In the genomic region with DNA sequence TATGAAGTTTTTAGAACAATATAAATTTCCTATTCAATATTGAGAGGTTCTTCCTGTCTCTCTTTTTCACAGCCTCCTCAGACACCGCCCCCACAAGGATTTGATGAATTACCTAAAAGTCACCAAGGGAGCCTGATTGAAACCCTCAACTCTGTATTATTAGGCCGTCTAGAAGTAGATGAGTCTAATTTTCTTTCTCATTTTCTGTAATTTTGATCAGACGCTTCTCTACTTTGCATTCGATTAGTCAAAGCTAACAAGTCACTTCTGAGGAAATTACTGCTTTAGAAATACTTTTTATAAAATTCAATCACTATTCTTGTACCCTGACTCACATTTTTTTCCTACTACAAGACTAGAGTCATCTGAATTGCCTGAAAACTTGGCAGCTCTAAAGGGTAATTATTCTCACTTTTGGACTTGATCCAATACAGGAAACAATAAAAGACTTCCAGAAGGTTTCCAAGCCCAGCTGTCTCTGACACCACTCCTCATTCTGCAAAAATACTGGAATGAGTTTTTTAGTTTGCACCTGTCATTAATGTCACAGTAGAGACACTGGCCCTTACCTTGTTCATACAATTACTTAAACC, we compare ENCODE assay signal across 10 cellular contexts.
A peak's percentile ranks its signal among the peaks of the same experiment; 100 is the strongest.
DNase-seq lines count a peak whose midpoint lies in the region; ATAC-seq, FAIRE-seq and TF ChIP-seq lines count a peak whose summit lies in the region.
"Had no signal": no experiment of that assay in that cellular context is flagged by ENCODE, and none has a peak within 500 bp of the region (broad histone marks: within the 10 kb centered on the region; RNA-seq: fewer than 3 reads in every experiment).

No MANE protein-coding gene starts in this region.

- no peak for DNase-seq in heart left ventricle
- no peak for DNase-seq in cardiac septum (ENCODE audit: low spot score)
- DNase-seq in NCI-H2227 treated with DMSO at 0.1 percent for 48 hours (lab: John Stamatoyannopoulos, UW) = peak; percentile 65
- DNase-seq in endothelial cell of umbilical vein (ENCODE audit: low read depth, low spot score) = peak; percentile 91
- no peak for DNase-seq in HPDE6-E6E7 (ENCODE audit: extremely low spot score)
- DNase-seq: activated CD4-positive, alpha-beta T cell treated with anti-CD3 and anti-CD28 coated beads for 1 hour had no signal

- H3K4me3 Mint-ChIP-seq in stimulated activated naive CD8-positive, alpha-beta T cell treated with anti-CD3 and anti-CD28 coated beads, Interleukin-15, Interleukin-2, amounts not matched to agents 100 ng/mL and 50 ng/mL, for 24 hours = no peak overlapping the region

- H3K27ac ChIP-seq in heart left ventricle (peak overlapping the region in 1 of 12 donors; percentile 1), endothelial cell of umbilical vein (ENCODE audit: insufficient read depth, low read depth, low read length) (no peak overlapping the region)
- H3K27ac ChIP-seq: HL-60 had no signal

- no peak overlapping the region for H3K4me3 ChIP-seq in heart left ventricle
- no peak overlapping the region for H3K4me3 ChIP-seq in endothelial cell of umbilical vein (replicated peaks in 1 of 3; ENCODE audit: insufficient read depth in 1 of 3, low read depth in 1 of 3, low read length in 3 of 3)

- no peak for TF ChIP-seq POLR2A in heart left ventricle (IDR thresholded peaks at IDR 0.05)
- TF ChIP-seq POLR2A in endothelial cell of umbilical vein (IDR thresholded peaks at IDR 0.05; ENCODE audit: low read depth, low read length) = no peak

- no TSS peak for BruUV-seq in endothelial cell of umbilical vein (replicated peaks; lab: Mats Ljungman, UMichigan)

- peak overlapping the region; percentile 90 for H3K27ac Mint-ChIP-seq in stimulated activated naive CD8-positive, alpha-beta T cell treated with anti-CD3 and anti-CD28 coated beads, Interleukin-15, Interleukin-2, amounts not matched to agents 100 ng/mL and 50 ng/mL, for 24 hours

- FAIRE-seq in endothelial cell of umbilical vein (lab: Jason Lieb, UNC) = peak; percentile 97

- H3K79me2 ChIP-seq in endothelial cell of umbilical vein (ENCODE audit: control insufficient read depth, insufficient read depth, low read length) = no peaks in the 10 kb centered on the region

- dilution Hi-C loops in endothelial cell of umbilical vein (cut with MboI; ENCODE audit: extremely low pct_ligation_motif_present, low sequenced_read_pairs) = no loop called here

- H2AFZ ChIP-seq in endothelial cell of umbilical vein (ENCODE audit: low read depth, low read length) = no peak overlapping the region

- peaks cover 9% of the 10 kb centered on the region for H3K36me3 Mint-ChIP-seq in stimulated activated naive CD8-positive, alpha-beta T cell treated with anti-CD3 and anti-CD28 coated beads, Interleukin-15, Interleukin-2, amounts not matched to agents 100 ng/mL and 50 ng/mL, for 24 hours (ENCODE audit: low read depth)

- ATAC-seq in heart left ventricle (peak in 3 of 4 donors; percentile 44 to 73 (median 64)), GM21390 (IDR thresholded peaks at IDR 0.05; ENCODE audit: unreplicated experiment) (no peak), GM18867 (IDR thresholded peaks at IDR 0.05; ENCODE audit: unreplicated experiment) (no peak)

- intact Hi-C loops in heart left ventricle (cut with DNase I) (no loop called here), cardiac septum (cut with DNase I) (no loop called here), endothelial cell of umbilical vein (cut with micrococcal nuclease) (loop anchor here (1.0 to 10.0 kb wide), 5 partner anchors 36 to 522 kb away; a partner anchor contains a TSS)

- H3K4me1 Mint-ChIP-seq in stimulated activated naive CD8-positive, alpha-beta T cell treated with anti-CD3 and anti-CD28 coated beads, Interleukin-15, Interleukin-2, amounts not matched to agents 100 ng/mL and 50 ng/mL, for 24 hours (ENCODE audit: low read depth) = peaks cover 71% of the 10 kb centered on the region

- H3K27me3 Mint-ChIP-seq in stimulated activated naive CD8-positive, alpha-beta T cell treated with anti-CD3 and anti-CD28 coated beads, Interleukin-15, Interleukin-2, amounts not matched to agents 100 ng/mL and 50 ng/mL, for 24 hours = no peaks in the 10 kb centered on the region

- H3K27me3 ChIP-seq in heart left ventricle (peaks cover 0 to 6% (median 0%) of the 10 kb centered on the region in 9 donors), endothelial cell of umbilical vein (ENCODE audit: control insufficient read depth in 2 of 2, insufficient read depth in 2 of 2, low read length in 2 of 2) (no peaks in the 10 kb centered on the region)

- peaks cover 0 to 23% (median 13%) of the 10 kb centered on the region in 12 donors for H3K4me1 ChIP-seq in heart left ventricle
- H3K4me1 ChIP-seq in endothelial cell of umbilical vein (ENCODE audit: control insufficient read depth, extremely low read depth, insufficient read depth, low read length) = peaks cover 35% of the 10 kb centered on the region

- peak overlapping the region; percentile 62 for H3K4me2 ChIP-seq in endothelial cell of umbilical vein (ENCODE audit: insufficient read depth, low read length)

- H3K9ac ChIP-seq in endothelial cell of umbilical vein (replicated peaks; ENCODE audit: extremely low read depth, insufficient read depth, low read length) = no peak overlapping the region

- H3K36me3 ChIP-seq in heart left ventricle (no peaks in the 10 kb centered on the region), endothelial cell of umbilical vein (ENCODE audit: control insufficient read depth in 2 of 2, extremely low read depth in 1 of 2, insufficient read depth in 2 of 2, low read length in 2 of 2) (no peaks in the 10 kb centered on the region)

- CTCF ChIA-PET in endothelial cell of umbilical vein (lab: Charles Lee) = interaction anchor here (1.0 to 2.5 kb wide), 4 partner anchors 21 to 421 kb away, joined by 3 to 11 read pairs (median 3); no protein-coding TSS in a partner anchor

- POLR2A ChIA-PET in endothelial cell of umbilical vein (lab: Charles Lee) = no interaction called here

- H3K9me3 ChIP-seq in heart left ventricle = no peaks in the 10 kb centered on the region
- no peaks in the 10 kb centered on the region for H3K9me3 ChIP-seq in endothelial cell of umbilical vein (replicated peaks; ENCODE audit: control insufficient read depth, insufficient read depth, low read length)

- H3K9me3 Mint-ChIP-seq in stimulated activated naive CD8-positive, alpha-beta T cell treated with anti-CD3 and anti-CD28 coated beads, Interleukin-15, Interleukin-2, amounts not matched to agents 100 ng/mL and 50 ng/mL, for 24 hours = no peaks in the 10 kb centered on the region

- TF ChIP-seq CTCF in heart left ventricle (IDR thresholded peaks at IDR 0.05) (no peak), endothelial cell of umbilical vein (IDR thresholded peaks at IDR 0.05; ENCODE audit: extremely low read depth in 1 of 2, insufficient read depth in 1 of 2, low read depth in 1 of 2, low read length in 2 of 2) (no peak)

- no peaks in the 10 kb centered on the region for H3K9me1 ChIP-seq in endothelial cell of umbilical vein (replicated peaks; ENCODE audit: control insufficient read depth, extremely low read depth, insufficient read depth, low read length)

- 48 to 63% (median 62%) methylated on average over 4 of the region's 4 CpGs for WGBS in heart left ventricle, 4 donors

- no peaks in the 10 kb centered on the region for H4K20me1 ChIP-seq in endothelial cell of umbilical vein (replicated peaks; ENCODE audit: control insufficient read depth, extremely low read depth, insufficient read depth, low read length)

TF ChIP-seq in endothelial cell of umbilical vein, 7 proteins besides CTCF, POLR2A, EP300 and RAD21:
- TF ChIP-seq POLR2AphosphoS5 (IDR thresholded peaks at IDR 0.05; ENCODE audit: insufficient read depth, low read depth, low read length) = peak; percentile 47
- TF ChIP-seq, protein P1, sequence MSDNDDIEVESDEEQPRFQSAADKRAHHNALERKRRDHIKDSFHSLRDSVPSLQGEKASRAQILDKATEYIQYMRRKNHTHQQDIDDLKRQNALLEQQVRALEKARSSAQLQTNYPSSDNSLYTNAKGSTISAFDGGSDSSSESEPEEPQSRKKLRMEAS (IDR thresholded peaks at IDR 0.05; ENCODE audit: insufficient read depth, insufficient read length) = no peak
- no peak for TF ChIP-seq MYC (IDR thresholded peaks at IDR 0.05; ENCODE audit: low read depth, low read length)
- no peak for TF ChIP-seq GATA2 (IDR thresholded peaks at IDR 0.05; ENCODE audit: insufficient read depth, insufficient read length, low read depth, low read length)
- peak; percentile 51 for TF ChIP-seq JUN (IDR thresholded peaks at IDR 0.05; ENCODE audit: borderline replicate concordance, insufficient read depth, insufficient read length, low read depth)
- TF ChIP-seq FOS (IDR thresholded peaks at IDR 0.05; ENCODE audit: borderline replicate concordance, insufficient read depth, low read length) = peak; percentile 64
- TF ChIP-seq EZH2 (IDR thresholded peaks at IDR 0.05; ENCODE audit: borderline replicate concordance, low read depth, low read length, severe bottlenecking) = no peak
TF ChIP-seq in endothelial cell of umbilical vein: peak in this region for 3.

Comparison
In these comparisons a context has a peak if more than half of its experiments do, and no peak if none do; other contexts are left out.
1. ATAC-seq: peak in heart left ventricle (3 of 4); none in GM21390 (single experiment) and GM18867 (single experiment).
2. DNase-seq: peak in NCI-H2227 treated with DMSO at 0.1 percent for 48 hours (single experiment) and endothelial cell of umbilical vein (single experiment); none in heart left ventricle (0 of 5), cardiac septum (single experiment) and HPDE6-E6E7 (single experiment).